41 cellular contexts compared by ENCODE assay signal in the genomic region with DNA sequence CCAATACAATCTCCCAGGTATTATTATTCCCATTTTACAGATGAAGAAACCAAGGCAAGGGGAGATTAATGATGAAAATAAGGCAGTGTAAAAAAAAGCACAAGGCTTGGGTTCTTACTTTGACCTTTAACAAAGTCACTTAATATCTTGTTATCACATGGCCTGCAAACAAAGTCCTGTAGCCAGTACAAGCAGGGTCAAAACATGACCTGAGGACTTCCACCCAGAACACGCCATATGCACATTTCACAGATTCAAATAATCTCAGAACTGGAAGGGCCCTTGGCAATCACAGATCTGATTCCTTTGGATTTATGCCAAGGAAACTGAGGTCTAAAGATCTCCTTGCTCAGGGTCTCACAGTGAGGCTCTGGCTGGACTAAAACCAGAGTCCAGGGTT.
"Had no signal": no experiment of that assay in that cellular context is flagged by ENCODE, and none has a peak within 500 bp of the region (broad histone marks: within the 10 kb centered on the region; RNA-seq: fewer than 3 reads in every experiment).

No MANE protein-coding gene starts in this region.

- H3K27me3 ChIP-seq: adrenal gland, ascending aorta, body of pancreas, brain microvascular endothelial cell, breast epithelium, cardiac muscle cell had no signal

- H3K4me3 ChIP-seq: adrenal gland, ascending aorta, body of pancreas, breast epithelium, cardiac muscle cell had no signal

- H3K27ac ChIP-seq: adrenal gland, ascending aorta, body of pancreas, brain microvascular endothelial cell, breast epithelium, cardiac muscle cell had no signal

- H3K36me3 Mint-ChIP-seq: activated naive CD4-positive, alpha-beta T cell treated with anti-CD3 and anti-CD28 coated beads, Interleukin-2, amount 10 ng/mL, durations not matched to agents 7 days and 5 days; activated naive CD4-positive, alpha-beta T cell treated with anti-CD3 and anti-CD28 coated beads, Interleukin-2, amount 50 U/mL, for 24 hours; activated naive CD4-positive, alpha-beta T cell treated with anti-CD3 and anti-CD28 coated beads, Interleukin-2, amount 50 U/mL, for 72 hours; activated naive CD8-positive, alpha-beta T cell; activated naive CD8-positive, alpha-beta T cell treated with anti-CD3 and anti-CD28 coated beads for 36 hours; activated naive CD8-positive, alpha-beta T cell treated with anti-CD3 and anti-CD28 coated beads, Interleukin-2, amount 10 ng/mL, durations not matched to agents 7 days and 5 days; brain had no signal

- H3K27ac Mint-ChIP-seq: activated naive CD4-positive, alpha-beta T cell treated with anti-CD3 and anti-CD28 coated beads for 36 hours; activated naive CD4-positive, alpha-beta T cell treated with anti-CD3 and anti-CD28 coated beads, Interleukin-2, amount 10 ng/mL, durations not matched to agents 7 days and 5 days; activated naive CD4-positive, alpha-beta T cell treated with anti-CD3 and anti-CD28 coated beads, Interleukin-2, amount 50 U/mL, for 24 hours; activated naive CD4-positive, alpha-beta T cell treated with anti-CD3 and anti-CD28 coated beads, Interleukin-2, amount 50 U/mL, for 72 hours; activated naive CD8-positive, alpha-beta T cell; activated naive CD8-positive, alpha-beta T cell treated with anti-CD3 and anti-CD28 coated beads for 36 hours; activated naive CD8-positive, alpha-beta T cell treated with anti-CD3 and anti-CD28 coated beads, Interleukin-2, amount 10 ng/mL, durations not matched to agents 7 days and 5 days; activated naive CD8-positive, alpha-beta T cell treated with anti-CD3 and anti-CD28 coated beads, Interleukin-2, amount 50 U/mL, for 24 hours; activated T-cell treated with anti-CD3 and anti-CD28 coated beads, Interleukin-2, amount 50 U/mL, for 24 hours; activated T-cell treated with anti-CD3 and anti-CD28 coated beads, Interleukin-2, amount 50 U/mL, for 72 hours; activated T-helper 1 cell treated with anti-CD3 and anti-CD28 coated beads, Interleukin-12 subunit alpha, Interleukin-12 subunit beta, Interleukin-2, Interleukin-4 antibody, amounts not matched to agents 30 ng/mL and 10 ng/mL and 1 ng/mL, durations not matched to agents 14 hours and 24 hours and 36 hours; activated T-helper 17 cell treated with anti-CD3 and anti-CD28 coated beads, Interleukin-2, amount 50 U/mL, for 72 hours; activated T-helper 2 cell treated with anti-CD3 and anti-CD28 coated beads, Interferon-gamma antibody, Interleukin-2, Interleukin-4, amounts not matched to agents 10 μg/mL and 5 μg/mL and 100 μg/mL, durations not matched to agents 14 hours and 24 hours and 36 hours; brain had no signal

- H3K4me3 Mint-ChIP-seq: activated naive CD4-positive, alpha-beta T cell treated with anti-CD3 and anti-CD28 coated beads for 36 hours; activated naive CD4-positive, alpha-beta T cell treated with anti-CD3 and anti-CD28 coated beads, Interleukin-2, amount 10 ng/mL, durations not matched to agents 7 days and 5 days; activated naive CD4-positive, alpha-beta T cell treated with anti-CD3 and anti-CD28 coated beads, Interleukin-2, amount 50 U/mL, for 24 hours; activated naive CD8-positive, alpha-beta T cell; activated naive CD8-positive, alpha-beta T cell treated with anti-CD3 and anti-CD28 coated beads for 36 hours; activated naive CD8-positive, alpha-beta T cell treated with anti-CD3 and anti-CD28 coated beads, Interleukin-2, amount 10 ng/mL, durations not matched to agents 7 days and 5 days; activated naive CD8-positive, alpha-beta T cell treated with anti-CD3 and anti-CD28 coated beads, Interleukin-2, amount 50 U/mL, for 24 hours; activated T-cell treated with anti-CD3 and anti-CD28 coated beads, Interleukin-2, amount 50 U/mL, for 24 hours; activated T-cell treated with anti-CD3 and anti-CD28 coated beads, Interleukin-2, amount 50 U/mL, for 4 hours; activated T-cell treated with anti-CD3 and anti-CD28 coated beads, Interleukin-2, amount 50 U/mL, for 72 hours; activated T-helper 1 cell treated with anti-CD3 and anti-CD28 coated beads, Interleukin-12 subunit alpha, Interleukin-12 subunit beta, Interleukin-2, Interleukin-4 antibody, amounts not matched to agents 30 ng/mL and 10 ng/mL and 1 ng/mL, durations not matched to agents 14 hours and 24 hours and 36 hours; activated T-helper 17 cell treated with anti-CD3 and anti-CD28 coated beads, Interleukin-2, amount 50 U/mL, for 72 hours; brain; central memory CD8-positive, alpha-beta T cell had no signal

- H3K9me3 ChIP-seq: adrenal gland, ascending aorta, body of pancreas, breast epithelium had no signal

- H3K4me1 ChIP-seq: adrenal gland, breast epithelium had no signal

- ATAC-seq: activated naive CD4-positive, alpha-beta T cell treated with anti-CD3 and anti-CD28 coated beads, Interleukin-2, amount 50 U/mL, for 72 hours; activated naive CD8-positive, alpha-beta T cell treated with anti-CD3 and anti-CD28 coated beads, Interleukin-2, amount 50 U/mL, for 24 hours; activated T-cell treated with anti-CD3 and anti-CD28 coated beads, Interleukin-2, amount 50 U/mL, for 4 hours; activated T-cell treated with anti-CD3 and anti-CD28 coated beads, Interleukin-2, amount 50 U/mL, for 72 hours; activated T-helper 17 cell treated with anti-CD3 and anti-CD28 coated beads, Interleukin-2, amount 50 U/mL, for 72 hours had no signal

- H3K36me3 ChIP-seq: adrenal gland, ascending aorta, brain microvascular endothelial cell, breast epithelium, cardiac muscle cell had no signal

- H3K4me1 Mint-ChIP-seq: activated naive CD4-positive, alpha-beta T cell treated with anti-CD3 and anti-CD28 coated beads, Interleukin-2, amount 10 ng/mL, durations not matched to agents 7 days and 5 days; activated naive CD4-positive, alpha-beta T cell treated with anti-CD3 and anti-CD28 coated beads, Interleukin-2, amount 50 U/mL, for 24 hours; activated naive CD8-positive, alpha-beta T cell treated with anti-CD3 and anti-CD28 coated beads for 36 hours; activated naive CD8-positive, alpha-beta T cell treated with anti-CD3 and anti-CD28 coated beads, Interleukin-2, amount 10 ng/mL, durations not matched to agents 7 days and 5 days; activated naive CD8-positive, alpha-beta T cell treated with anti-CD3 and anti-CD28 coated beads, Interleukin-2, amount 50 U/mL, for 24 hours; activated T-helper 17 cell treated with anti-CD3 and anti-CD28 coated beads, Interleukin-2, amount 50 U/mL, for 72 hours; central memory CD8-positive, alpha-beta T cell had no signal

- H3K27me3 Mint-ChIP-seq: activated naive CD4-positive, alpha-beta T cell treated with anti-CD3 and anti-CD28 coated beads, Interleukin-2, amount 10 ng/mL, durations not matched to agents 7 days and 5 days; activated naive CD8-positive, alpha-beta T cell treated with anti-CD3 and anti-CD28 coated beads for 36 hours; activated T-cell treated with anti-CD3 and anti-CD28 coated beads, Interleukin-2, amount 50 U/mL, for 24 hours; activated T-helper 17 cell treated with anti-CD3 and anti-CD28 coated beads, Interleukin-2, amount 50 U/mL, for 72 hours had no signal

- FAIRE-seq: astrocyte, bronchial epithelial cell had no signal

- H3K9me3 Mint-ChIP-seq: activated naive CD4-positive, alpha-beta T cell treated with anti-CD3 and anti-CD28 coated beads for 36 hours; activated naive CD4-positive, alpha-beta T cell treated with anti-CD3 and anti-CD28 coated beads, Interleukin-2, amount 10 ng/mL, durations not matched to agents 7 days and 5 days; activated naive CD4-positive, alpha-beta T cell treated with anti-CD3 and anti-CD28 coated beads, Interleukin-2, amount 50 U/mL, for 24 hours; activated naive CD4-positive, alpha-beta T cell treated with anti-CD3 and anti-CD28 coated beads, Interleukin-2, amount 50 U/mL, for 72 hours; activated naive CD8-positive, alpha-beta T cell treated with anti-CD3 and anti-CD28 coated beads for 36 hours; activated naive CD8-positive, alpha-beta T cell treated with anti-CD3 and anti-CD28 coated beads, Interleukin-2, amount 10 ng/mL, durations not matched to agents 7 days and 5 days; activated naive CD8-positive, alpha-beta T cell treated with anti-CD3 and anti-CD28 coated beads, Interleukin-2, amount 50 U/mL, for 24 hours; activated T-cell treated with anti-CD3 and anti-CD28 coated beads, Interleukin-2, amount 50 U/mL, for 24 hours; activated T-cell treated with anti-CD3 and anti-CD28 coated beads, Interleukin-2, amount 50 U/mL, for 4 hours; activated T-cell treated with anti-CD3 and anti-CD28 coated beads, Interleukin-2, amount 50 U/mL, for 72 hours; activated T-helper 1 cell treated with anti-CD3 and anti-CD28 coated beads, Interleukin-12 subunit alpha, Interleukin-12 subunit beta, Interleukin-2, Interleukin-4 antibody, amounts not matched to agents 30 ng/mL and 10 ng/mL and 1 ng/mL, durations not matched to agents 14 hours and 24 hours and 36 hours; activated T-helper 17 cell treated with anti-CD3 and anti-CD28 coated beads, Interleukin-2, amount 50 U/mL, for 72 hours; activated T-helper 2 cell treated with anti-CD3 and anti-CD28 coated beads, Interferon-gamma antibody, Interleukin-2, Interleukin-4, amounts not matched to agents 10 μg/mL and 5 μg/mL and 100 μg/mL, durations not matched to agents 14 hours and 24 hours and 36 hours; central memory CD8-positive, alpha-beta T cell had no signal

- DNase-seq: activated effector memory CD4-positive, alpha-beta T cell treated with anti-CD3 and anti-CD28 coated beads, Interleukin-2, amount 50 U/mL, for 16 hours; activated effector memory CD4-positive, alpha-beta T cell treated with Interleukin-2 at 50 U/mL for 16 hours; activated gamma-delta T cell; activated gamma-delta T cell treated with Interleukin-2 at 50 U/mL for 16 hours; activated naive CD4-positive, alpha-beta T cell; activated naive CD4-positive, alpha-beta T cell treated with anti-CD3 and anti-CD28 coated beads for 36 hours; activated naive CD4-positive, alpha-beta T cell treated with anti-CD3 and anti-CD28 coated beads, Interleukin-2, amount 10 ng/mL, durations not matched to agents 7 days and 5 days; activated naive CD4-positive, alpha-beta T cell treated with anti-CD3 and anti-CD28 coated beads, Interleukin-2, amount 50 U/mL, for 16 hours; activated naive CD4-positive, alpha-beta T cell treated with Interleukin-2 at 50 U/mL for 16 hours; activated naive CD8-positive, alpha-beta T cell treated with anti-CD3 and anti-CD28 coated beads for 36 hours; activated naive CD8-positive, alpha-beta T cell treated with anti-CD3 and anti-CD28 coated beads, Interleukin-2, amount 10 ng/mL, durations not matched to agents 7 days and 5 days; activated naive CD8-positive, alpha-beta T cell treated with anti-CD3 and anti-CD28 coated beads, Interleukin-2, amount 50 U/mL, for 24 hours; activated T-cell treated with anti-CD3 and anti-CD28 coated beads for 4 hours; activated T-cell treated with anti-CD3 and anti-CD28 coated beads, Interleukin-2, amount 50 U/mL, for 1 hour; activated T-cell treated with anti-CD3 and anti-CD28 coated beads, Interleukin-2, amount 50 U/mL, for 24 hours; activated T-cell treated with anti-CD3 and anti-CD28 coated beads, Interleukin-2, amount 50 U/mL, for 4 hours; activated T-cell treated with anti-CD3 and anti-CD28 coated beads, Interleukin-2, amount 50 U/mL, for 48 hours; activated T-cell treated with anti-CD3 and anti-CD28 coated beads, Interleukin-2, amount 50 U/mL, for 72 hours; adrenal gland; amniotic stem cell; amygdala; anterior cingulate cortex; aorta; brain microvascular endothelial cell; caudate nucleus; central memory CD4-positive, alpha-beta T cell; cerebellar nuclear complex had no signal
